ENCODE assay signal across 12 cellular contexts in genomic region chr14:65170318-65170717, GRCh38.
A peak's percentile ranks its signal among the peaks of the same experiment; 100 is the strongest.
DNase-seq lines count a peak whose midpoint lies in the region; ATAC-seq and TF ChIP-seq lines count a peak whose summit lies in the region.
"Had no signal": no experiment of that assay in that cellular context is flagged by ENCODE, and none has a peak within 500 bp of the region (broad histone marks: within the 10 kb centered on the region; RNA-seq: fewer than 3 reads in every experiment).

No MANE protein-coding gene starts in this region.

- ATAC-seq in GM21529 (IDR thresholded peaks at IDR 0.05; ENCODE audit: unreplicated experiment) (peak; percentile 5), HG03108 (IDR thresholded peaks at IDR 0.05; ENCODE audit: unreplicated experiment) (no peak), GM21619 (IDR thresholded peaks at IDR 0.05; ENCODE audit: unreplicated experiment) (no peak)
- ATAC-seq in activated naive CD4-positive, alpha-beta T cell treated with anti-CD3 and anti-CD28 coated beads, Interleukin-2, amount 50 U/mL, for 72 hours: no peak

- no peaks in the 10 kb centered on the region for H3K9me3 Mint-ChIP-seq in activated naive CD4-positive, alpha-beta T cell treated with anti-CD3 and anti-CD28 coated beads, Interleukin-2, amount 50 U/mL, for 72 hours

- no peak overlapping the region for H3K4ac ChIP-seq in mesendoderm (ENCODE audit: low read depth, low read length)

- no peak overlapping the region for H2AK5ac ChIP-seq in mesendoderm (ENCODE audit: low read length)

- no peaks in the 10 kb centered on the region for H3K36me3 Mint-ChIP-seq in activated naive CD4-positive, alpha-beta T cell treated with anti-CD3 and anti-CD28 coated beads, Interleukin-2, amount 50 U/mL, for 72 hours

- no peaks in the 10 kb centered on the region for H3K9me3 ChIP-seq in AG04450 (ENCODE audit: control insufficient read depth, insufficient read depth, low read length)
- H3K9me3 ChIP-seq: SJSA1 had no signal

- H3K4me1 ChIP-seq in mesendoderm (ENCODE audit: control insufficient read depth, low read depth, low read length): peaks cover 8% of the 10 kb centered on the region
- H3K4me1 ChIP-seq: SJSA1 had no signal

- no peak overlapping the region for H4K5ac ChIP-seq in mesendoderm (ENCODE audit: low read length)

- no CpG with 5 or more reads among the region's 7 CpGs for WGBS in mesendoderm (ENCODE audit: extremely low coverage, insufficient coverage, low lambda C conversion rate)

- H2BK15ac ChIP-seq in mesendoderm (replicated peaks; ENCODE audit: low read depth): peak overlapping the region; percentile 9

- no peak for TF ChIP-seq CTCF in AG04450 (IDR thresholded peaks at IDR 0.05; ENCODE audit: low read depth, low read length)

- H3K4me2 ChIP-seq in mesendoderm (ENCODE audit: low read length): no peak overlapping the region

- H3K79me1 ChIP-seq in mesendoderm (ENCODE audit: low read length): no peaks in the 10 kb centered on the region

- H3K18ac ChIP-seq in mesendoderm (ENCODE audit: low read length): no peak overlapping the region

- no peaks in the 10 kb centered on the region for H3K36me3 ChIP-seq in mesendoderm (ENCODE audit: control insufficient read depth, insufficient read depth, low read length)
- H3K36me3 ChIP-seq: SJSA1 had no signal

- H3K27ac Mint-ChIP-seq in activated naive CD4-positive, alpha-beta T cell treated with anti-CD3 and anti-CD28 coated beads, Interleukin-2, amount 50 U/mL, for 72 hours: peak overlapping the region; percentile 77 to 78
- H3K27ac Mint-ChIP-seq: progenitor cell of endocrine pancreas had no signal

- no peak for DNase-seq in AG04450 (ENCODE audit: low read depth, low spot score)
- no peak for DNase-seq in activated naive CD4-positive, alpha-beta T cell treated with anti-CD3 and anti-CD28 coated beads, Interleukin-2, amount 50 U/mL, for 72 hours (ENCODE audit: low spot score in 2 of 2)
- no peak for DNase-seq in mesendoderm
- no peak for DNase-seq in NCI-H2081 (lab: John Stamatoyannopoulos, UW)
- no peak for DNase-seq in pons (ENCODE audit: low spot score)
- DNase-seq: DMS153, NCI-H187 had no signal

- peak overlapping the region; percentile 3 for H3K27ac ChIP-seq in AG04450 (ENCODE audit: low read depth, low read length)
- H3K27ac ChIP-seq in mesendoderm (ENCODE audit: low read depth, low read length): no peak overlapping the region
- H3K27ac ChIP-seq: SJSA1 had no signal

- H3K9ac ChIP-seq in mesendoderm (ENCODE audit: low read length): no peak overlapping the region

- no peak overlapping the region for H3K23ac ChIP-seq in mesendoderm (ENCODE audit: low read length)

- peak overlapping the region; percentile 50 for H3K4me3 ChIP-seq in AG04450 (ENCODE audit: low read depth, low read length)
- H3K4me3 ChIP-seq in mesendoderm (ENCODE audit: low read length): no peak overlapping the region
- H3K4me3 ChIP-seq: SJSA1 had no signal

- no peak overlapping the region for H2BK120ac ChIP-seq in mesendoderm (ENCODE audit: low read depth, low read length)

- no peaks in the 10 kb centered on the region for H3K27me3 ChIP-seq in AG04450 (ENCODE audit: control insufficient read depth, insufficient read depth, low read length)
- H3K27me3 ChIP-seq in mesendoderm (ENCODE audit: insufficient read depth, low read length, poor library complexity): no peaks in the 10 kb centered on the region
- H3K27me3 ChIP-seq: SJSA1 had no signal

- CTCF ChIA-PET in AG04450 (lab: Charles Lee): interaction anchor here (0.6 to 9.2 kb wide), 8 partner anchors 51 to 790 kb away, joined by 3 to 129 read pairs (median 12); partner anchors contain the start of gene FUT8

- peak overlapping the region; percentile 5 for H2BK5ac ChIP-seq in mesendoderm (ENCODE audit: low read length)

- H4K8ac ChIP-seq in mesendoderm (ENCODE audit: low read depth, low read length): no peak overlapping the region

- POLR2A ChIA-PET in AG04450 (lab: Yijun Ruan, JAX): interaction anchor here (0.6 to 2.7 kb wide), 3 partner anchors 194 to 244 kb away, joined by 4 to 20 read pairs (median 4); partner anchors contain the start of gene FUT8

- H3K56ac ChIP-seq in mesendoderm (ENCODE audit: low read length): peak overlapping the region; percentile 17

- no peaks in the 10 kb centered on the region for H3K79me2 ChIP-seq in mesendoderm (ENCODE audit: control insufficient read depth, insufficient read depth, low read length)
